In genomic region chr9:128420651-128421473, GRCh38 we compare ENCODE assay signal across 8 cellular contexts. TPM values are rescaled to one million over a fixed set of nuclear protein-coding genes. Genes with fewer than 3 reads are reported as not detected.
DNase-seq lines count a peak whose midpoint lies in the region; ATAC-seq and TF ChIP-seq lines count a peak whose summit lies in the region.

CERCAM (plus strand) TSS chr9:128420857; CDS start chr9:128420878, 21 bp downstream.

- H3K4me3 ChIP-seq in GM12864 (ENCODE audit: low read depth, low read length) = peak within 1 kb of the TSS; percentile 83
- peak within 1 kb of the TSS; percentile 83 for H3K4me3 ChIP-seq in GM23338
- H3K4me3 ChIP-seq in effector memory CD4-positive, alpha-beta T cell (ENCODE audit: insufficient read depth, low read depth, low read length, poor library complexity, severe bottlenecking) = peak within 1 kb of the TSS; percentile 83

- no peaks in the 10 kb centered on the region for H3K9me3 ChIP-seq in effector memory CD4-positive, alpha-beta T cell (ENCODE audit: control insufficient read depth, low read length)

- H3K36me3 ChIP-seq in GM23338 (ENCODE audit: insufficient read depth) = no peaks in the 10 kb centered on the region
- H3K36me3 ChIP-seq in effector memory CD4-positive, alpha-beta T cell (ENCODE audit: control insufficient read depth, insufficient read depth, low read length) = no peaks in the 10 kb centered on the region

- H3K27me3 Mint-ChIP-seq in GM23338 (ENCODE audit: insufficient read depth, low read depth, poor library complexity) (peaks cover 35% of the 10 kb centered on the region), memory B cell (peaks cover 5% of the 10 kb centered on the region)

- H3F3A ChIP-seq in GM23338 (replicated peaks; ENCODE audit: low read depth) = peaks cover 12% of the 10 kb centered on the region; the same call in 1 of the 2 replicates

- H3K4me2 ChIP-seq in GM23338 = peak within 1 kb of the TSS; percentile 90

- peaks cover 14% of the 10 kb centered on the region; the same call in 1 of the 2 replicates for H3K4me1 ChIP-seq in GM23338 (ENCODE audit: insufficient read depth)
- H3K4me1 ChIP-seq in effector memory CD4-positive, alpha-beta T cell (ENCODE audit: control insufficient read depth, insufficient read depth, low read length, poor library complexity, severe bottlenecking) = peaks cover 21% of the 10 kb centered on the region

- H4K20me1 ChIP-seq in GM23338 (replicated peaks; ENCODE audit: insufficient read depth) = no peaks in the 10 kb centered on the region

- peak within 1 kb of the TSS; percentile 98 for H2AFZ ChIP-seq in GM23338

- peak; percentile 74 for ATAC-seq in GM23338
- ATAC-seq in memory B cell (ENCODE audit: low read depth) = peak; percentile 73

- peaks cover 58% of the 10 kb centered on the region for H3K27me3 ChIP-seq in GM23338 (ENCODE audit: insufficient read depth)
- peaks cover 5% of the 10 kb centered on the region for H3K27me3 ChIP-seq in effector memory CD4-positive, alpha-beta T cell (replicated peaks; ENCODE audit: control insufficient read depth, insufficient read depth, low read length, poor library complexity, severe bottlenecking)

- no peaks in the 10 kb centered on the region for H3K9me2 ChIP-seq in GM23338 (ENCODE audit: insufficient read depth)

- H3K4me1 Mint-ChIP-seq in GM23338 = peaks cover 14% of the 10 kb centered on the region
- peaks cover 3% of the 10 kb centered on the region for H3K4me1 Mint-ChIP-seq in memory B cell

- DNase-seq in GM12864 (ENCODE audit: low read depth) (no peak), GM23338 (ENCODE audit: low spot score) (peak; percentile 68), LoVo (ENCODE audit: low spot score) (peak; percentile 66), memory B cell (ENCODE audit: low spot score in 2 of 2) (peak; percentile 41 to 63), 8988T (no peak)
- peak; percentile 54 to 62 for DNase-seq in activated CD4-positive, alpha-beta T cell treated with anti-CD3 and anti-CD28 coated beads, Interleukin-2, amount 50 U/mL, for 48 hours
- DNase-seq in effector memory CD4-positive, alpha-beta T cell = peak; percentile 16 to 37 (median 29)
- peak; percentile 40 for DNase-seq in stimulated activated CD8-positive, alpha-beta memory T cell treated with anti-CD3 and anti-CD28 coated beads, Interleukin-2, amount 100 ng/mL, for 48 hours (ENCODE audit: low read depth in 2 of 2)

- no peaks in the 10 kb centered on the region for H3K9me3 Mint-ChIP-seq in GM23338
- H3K9me3 Mint-ChIP-seq in memory B cell = no peaks in the 10 kb centered on the region

- no peaks in the 10 kb centered on the region for H3K79me2 ChIP-seq in GM23338 (replicated peaks; ENCODE audit: insufficient read depth)

- H3K36me3 Mint-ChIP-seq in GM23338 (ENCODE audit: low read depth) = no peaks in the 10 kb centered on the region
- no peaks in the 10 kb centered on the region for H3K36me3 Mint-ChIP-seq in memory B cell

- H3K27ac Mint-ChIP-seq in GM23338 (no peak within 1 kb of the TSS), memory B cell (no peak within 1 kb of the TSS)

- TF ChIP-seq CTCF in GM12864 (IDR thresholded peaks at IDR 0.05; ENCODE audit: low read depth, low read length, missing control alignments) (no peak), GM23338 (conservative IDR thresholded peaks at IDR 0.05; ENCODE audit: low read depth in 2 of 2) (no peak)

- peak within 1 kb of the TSS; percentile 70 for H3K4me3 Mint-ChIP-seq in GM23338
- H3K4me3 Mint-ChIP-seq in memory B cell = peak within 1 kb of the TSS; percentile 83

- no peak within 1 kb of the TSS for H3K27ac ChIP-seq in GM23338 (ENCODE audit: low read depth)
- H3K27ac ChIP-seq in effector memory CD4-positive, alpha-beta T cell (ENCODE audit: insufficient read depth, low read length, poor library complexity, severe bottlenecking) = no peak within 1 kb of the TSS

TF ChIP-seq in GM23338, 12 proteins besides CTCF, POLR2A, EP300 and RAD21:
- no peak for TF ChIP-seq JUNB (IDR thresholded peaks at IDR 0.05; ENCODE audit: unreplicated experiment)
- 0 out of 2 replicates have a peak, but pooled peaks have one; percentile 26 for TF ChIP-seq POLR2AphosphoS5 (IDR thresholded peaks at IDR 0.05; ENCODE audit: low read depth)

RNA-seq across cellular contexts. Expression of gene CERCAM, which starts in this region (rescaled TPM):
- total RNA-seq in GM23338 (2014; rRNA removed; shearing (Covaris generic)) = 5.6 and 7.9 TPM in 2 replicates
- polyA plus RNA-seq in GM23338 (2016; fragmentation: Nextera tagmentation; extraction: Ambion mirVana) = 2.7 TPM in 2 replicates

Comparison
In these comparisons a context has a peak if more than half of its experiments do, and no peak if none do; other contexts are left out.
1. DNase-seq: peak in GM23338 (single experiment), LoVo (single experiment), activated CD4-positive, alpha-beta T cell treated with anti-CD3 and anti-CD28 coated beads, Interleukin-2, amount 50 U/mL, for 48 hours (2 of 2), effector memory CD4-positive, alpha-beta T cell (3 of 3), memory B cell (2 of 2) and stimulated activated CD8-positive, alpha-beta memory T cell treated with anti-CD3 and anti-CD28 coated beads, Interleukin-2, amount 100 ng/mL, for 48 hours (2 of 2); none in GM12864 (single experiment) and 8988T (single experiment).
2. Peak in every context shown above with its lines, with median percentiles within 50 percentile points of each other: H3K4me3 ChIP-seq.